ENCODE assay signal across 17 cellular contexts in the genomic region with DNA sequence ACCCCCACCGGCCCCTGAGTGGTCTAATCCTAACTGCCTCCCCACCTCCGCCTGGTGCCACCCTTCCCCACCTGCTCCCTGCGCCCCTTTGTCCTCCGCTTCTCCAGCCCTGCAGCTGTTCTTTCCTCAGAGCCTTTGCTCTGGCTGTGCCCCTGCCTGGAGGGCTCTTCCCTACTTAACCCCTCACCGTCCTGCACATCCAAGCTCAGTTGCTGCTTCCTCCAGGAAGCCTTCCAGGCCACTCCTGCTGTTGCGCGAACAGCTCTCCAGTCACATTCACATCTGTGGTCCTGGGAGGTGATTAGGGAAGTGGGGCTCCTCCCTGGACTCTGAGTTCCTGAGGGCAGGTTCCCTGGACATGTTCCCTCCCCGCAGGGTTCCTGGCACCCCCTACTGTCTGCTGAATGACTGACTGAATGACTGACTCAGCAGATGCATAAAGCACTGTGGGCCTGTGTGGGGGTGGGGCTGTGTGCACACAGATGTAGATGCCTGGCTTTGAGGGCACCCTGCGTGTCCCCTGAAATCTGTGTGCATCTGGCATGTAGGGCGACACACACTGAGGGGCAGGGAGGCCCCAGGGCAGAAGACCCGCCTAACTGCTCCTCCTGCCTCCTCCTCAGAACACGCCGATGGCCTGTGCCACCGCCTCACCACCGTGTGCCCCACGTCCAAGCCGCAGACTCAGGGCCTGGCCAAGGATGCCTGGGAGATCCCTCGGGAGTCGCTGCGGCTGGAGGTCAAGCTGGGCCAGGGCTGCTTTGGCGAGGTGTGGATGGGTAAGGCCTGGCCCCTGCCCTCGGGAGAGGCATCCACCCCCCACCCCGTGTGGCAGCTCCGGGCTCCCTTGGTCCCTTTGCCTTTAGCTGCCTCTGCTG. TPM values are rescaled to one million over a fixed set of nuclear protein-coding genes. Genes with fewer than 3 reads are reported as not detected.
DNase-seq lines count a peak whose midpoint lies in the region; ATAC-seq, FAIRE-seq and TF ChIP-seq lines count a peak whose summit lies in the region.
"Had no signal": no experiment of that assay in that cellular context is flagged by ENCODE, and none has a peak within 500 bp of the region (broad histone marks: within the 10 kb centered on the region; RNA-seq: fewer than 3 reads in every experiment).

No MANE protein-coding gene starts in this region.

- H3K4me3 ChIP-seq in BE2C (ENCODE audit: low read depth, low read length), result no peak overlapping the region
- no peak overlapping the region for H3K4me3 ChIP-seq in kidney (ENCODE audit: low read length in 2 of 2)
- H3K4me3 ChIP-seq in coronary artery, result no peak overlapping the region

- no peaks in the 10 kb centered on the region for H3K36me3 ChIP-seq in BE2C
- peaks cover 13% of the 10 kb centered on the region in 2 donors for H3K36me3 ChIP-seq in kidney (ENCODE audit: control insufficient read depth in 1 of 2, insufficient read depth in 2 of 2, low read length in 2 of 2)

- no peak for FAIRE-seq in kidney (lab: Jason Lieb, UNC)
- FAIRE-seq: keratinocyte had no signal

- DNase-seq in BE2C, result no peak
- DNase-seq in HT-29 (ENCODE audit: low spot score), result peak; percentile 43
- DNase-seq in UCSD-AML1 (lab: John Stamatoyannopoulos, UW; ENCODE audit: unreplicated experiment), result peak; percentile 37
- DNase-seq in kidney, result peak; percentile 37
- DNase-seq in coronary artery (ENCODE audit: low spot score), result no peak
- DNase-seq in islet precursor cell, result no peak
- DNase-seq in NCI-H1105 (lab: John Stamatoyannopoulos, UW), result no peak
- DNase-seq: activated CD4-positive, alpha-beta T cell treated with anti-CD3 and anti-CD28 coated beads, Interleukin-2, amount 50 U/mL, for 1 hour; activated effector memory CD4-positive, alpha-beta T cell treated with Interleukin-2 at 50 U/mL for 16 hours; CD4-positive, CD25-positive, alpha-beta regulatory T cell; central memory CD4-positive, alpha-beta T cell; MM.1S; NCI-H774; SW 1271 had no signal

- peak; percentile 33 for TF ChIP-seq CTCF in BE2C (IDR thresholded peaks at IDR 0.05; ENCODE audit: low read depth, low read length)
- TF ChIP-seq CTCF in kidney (IDR thresholded peaks at IDR 0.05; ENCODE audit: borderline replicate concordance, extremely low read depth, insufficient read depth), result no peak
- TF ChIP-seq CTCF in coronary artery (IDR thresholded peaks at IDR 0.05), result no peak

- H3K27ac ChIP-seq in kidney (ENCODE audit: low read depth in 2 of 2, low read length in 2 of 2) (no peak overlapping the region), coronary artery (no peak overlapping the region)

- H3K27me3 ChIP-seq in BE2C, result no peaks in the 10 kb centered on the region

- ATAC-seq in HG02840 (IDR thresholded peaks at IDR 0.05; ENCODE audit: low FRiP score, unreplicated experiment), result no peak
- ATAC-seq: stimulated activated effector memory CD8-positive, alpha-beta T cell treated with anti-CD3 and anti-CD28 coated beads, Interleukin-12 subunit alpha, Interleukin-12 subunit beta, amount 100 ng/mL, for 72 hours had no signal

- H3K4me1 ChIP-seq in BE2C (peaks cover 18% of the 10 kb centered on the region), kidney (ENCODE audit: control insufficient read depth in 1 of 2, insufficient read depth in 1 of 2, low read depth in 1 of 2, low read length in 2 of 2) (no peaks in the 10 kb centered on the region)

- H3K9me3 ChIP-seq in BE2C, result no peaks in the 10 kb centered on the region
- H3K9me3 ChIP-seq in kidney (ENCODE audit: control insufficient read depth in 1 of 2, low read length in 2 of 2), result no peaks in the 10 kb centered on the region

- H3K9ac ChIP-seq in kidney (ENCODE audit: low read length in 2 of 2), result no peak overlapping the region

- intact Hi-C loops in kidney (cut with DNase I), result no loop called here

RNA-seq across cellular contexts. Expression of a gene that starts 51.4 kb away (rescaled TPM):
- polyA plus RNA-seq in BE2C (2012; ENCODE audit: insufficient read depth, insufficient read length, low read depth), result 12.5 TPM
- 113 and 161 TPM in 2 replicates for total RNA-seq in HT-29 (2014; rRNA removed; shearing (Covaris generic))
- 70.0 TPM for total RNA-seq in kidney
- polyA plus RNA-seq in kidney (ENCODE audit: insufficient read depth, low read depth, low replicate concordance), result 28.5 TPM

Comparison
In these comparisons a context has a peak if more than half of its experiments do, and no peak if none do; other contexts are left out.
1. DNase-seq: peak in HT-29 (single experiment), UCSD-AML1 (single experiment) and kidney (single experiment); none in BE2C (single experiment), coronary artery (single experiment), islet precursor cell (single experiment) and NCI-H1105 (single experiment).